In the genomic region with DNA sequence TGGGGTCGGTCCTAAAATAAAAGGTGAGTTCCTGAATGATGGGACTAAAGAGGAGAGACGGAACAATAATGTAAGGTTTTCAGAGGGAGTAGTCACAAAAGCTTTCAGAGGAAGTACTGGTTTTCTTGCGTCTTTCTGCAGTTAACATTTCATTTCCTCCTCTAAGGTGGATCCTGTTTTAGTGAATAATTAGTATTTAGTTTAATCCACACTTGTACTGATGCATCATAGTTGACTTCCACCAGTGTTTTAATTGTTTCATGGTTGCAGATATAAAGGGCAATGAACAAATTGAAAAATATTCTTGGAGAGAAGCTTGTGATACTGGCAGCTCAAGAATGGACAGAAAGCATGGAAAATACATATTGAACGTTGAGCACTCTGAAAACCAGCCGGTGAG, we compare ENCODE assay signal across 7 cellular contexts. TPM values are rescaled to one million over a fixed set of nuclear protein-coding genes. Genes with fewer than 3 reads are reported as not detected.
"Had no signal": no experiment of that assay in that cellular context is flagged by ENCODE, and none has a peak within 500 bp of the region (broad histone marks: within the 10 kb centered on the region; RNA-seq: fewer than 3 reads in every experiment).

Gene DYNAP (plus strand): TSS at position 301 of the 400 bp plus-strand sequence. CDS start 38 bp downstream, at position 339.

- DNase-seq: GM23248, H9, HCEC 1CT, IMR-90, KG1 had no signal

- H3K4me3 Mint-ChIP-seq: H9 had no signal

- H3K9ac ChIP-seq: GM23248 had no signal

- ATAC-seq: K562 had no signal

- H3K9me3 Mint-ChIP-seq: H9 had no signal

- H2AFZ ChIP-seq: GM23248 had no signal

- H3K27ac ChIP-seq: GM23248 had no signal

- H3K4me3 ChIP-seq: GM23248, K562 had no signal

RNA-seq across cellular contexts. Expression of gene DYNAP, which starts in this region (rescaled TPM):
- total RNA-seq: GM23248, HT-29, IMR-90, K562 had no signal
- polyA plus RNA-seq: GM23248, IMR-90, K562 had no signal
